Comparison of ENCODE assay signal across 12 cellular contexts in the genomic region with DNA sequence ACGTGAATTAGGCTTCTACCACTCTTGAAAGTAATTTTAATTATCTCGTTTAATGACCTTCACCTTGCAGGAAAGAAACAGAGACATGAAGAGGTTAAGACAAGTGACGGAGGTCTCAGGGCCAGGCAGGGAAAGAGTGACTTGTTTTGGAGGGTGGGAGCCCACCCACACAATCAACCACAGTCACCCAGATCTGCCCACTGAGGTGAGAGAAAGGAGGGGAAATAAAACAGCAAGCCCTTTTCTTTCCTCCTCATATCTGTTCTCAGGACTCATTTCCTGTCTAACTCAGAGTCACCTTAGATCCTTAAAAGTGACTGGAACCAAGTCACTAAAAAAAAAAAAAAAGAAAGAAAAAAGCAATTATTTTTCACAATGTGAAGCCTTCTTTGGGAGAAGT. TPM values are rescaled to one million over a fixed set of nuclear protein-coding genes. Genes with fewer than 3 reads are reported as not detected.
DNase-seq lines count a peak whose midpoint lies in the region; ATAC-seq and TF ChIP-seq lines count a peak whose summit lies in the region.
"Had no signal": no experiment of that assay in that cellular context is flagged by ENCODE, and none has a peak within 500 bp of the region (broad histone marks: within the 10 kb centered on the region; RNA-seq: fewer than 3 reads in every experiment).

No MANE protein-coding gene starts in this region.

- no peak for TF ChIP-seq EP300 in SK-N-SH (IDR thresholded peaks at IDR 0.05; ENCODE audit: borderline replicate concordance in 1 of 2, low read depth in 1 of 2, low read length in 1 of 2)

- H2AFZ ChIP-seq in Loucy (ENCODE audit: low read length), result no peak overlapping the region
- H2AFZ ChIP-seq in hepatocyte, result no peak overlapping the region
- no peak overlapping the region for H2AFZ ChIP-seq in SK-N-SH (ENCODE audit: low read depth)

- H3K36me3 ChIP-seq in Loucy (ENCODE audit: insufficient read depth, low read length) (no peaks in the 10 kb centered on the region), hepatocyte (replicated peaks; ENCODE audit: insufficient read depth, low read depth) (no peaks in the 10 kb centered on the region), SK-N-SH (replicated peaks in 1 of 2; ENCODE audit: control insufficient read depth in 1 of 2, insufficient read depth in 2 of 2, low read length in 1 of 2) (peaks cover 0 to 31% of the 10 kb centered on the region in 2 experiments)

- H3K27me3 ChIP-seq in Loucy (ENCODE audit: insufficient read depth, low read length, poor library complexity, severe bottlenecking) (no peaks in the 10 kb centered on the region), hepatocyte (no peaks in the 10 kb centered on the region), SK-N-SH (ENCODE audit: insufficient read depth) (no peaks in the 10 kb centered on the region)

- TF ChIP-seq RAD21 in SK-N-SH (IDR thresholded peaks at IDR 0.05; ENCODE audit: low read length), result no peak

- H3K27me3 Mint-ChIP-seq in activated naive CD8-positive, alpha-beta T cell, result no peaks in the 10 kb centered on the region

- H4K20me1 ChIP-seq in Loucy (ENCODE audit: insufficient read depth, low read length, poor library complexity, severe bottlenecking) (no peaks in the 10 kb centered on the region), hepatocyte (ENCODE audit: insufficient read depth, poor library complexity, severe bottlenecking) (no peaks in the 10 kb centered on the region), SK-N-SH (ENCODE audit: insufficient read depth) (peaks cover 45% of the 10 kb centered on the region)

- H3K4me2 ChIP-seq in Loucy (ENCODE audit: low read depth, low read length, poor library complexity, severe bottlenecking), result peak overlapping the region; percentile 18
- no peak overlapping the region for H3K4me2 ChIP-seq in hepatocyte
- H3K4me2 ChIP-seq in SK-N-SH, result no peak overlapping the region

- no peaks in the 10 kb centered on the region for H3K9me3 Mint-ChIP-seq in activated naive CD8-positive, alpha-beta T cell (ENCODE audit: low read depth)

- peaks cover 27% of the 10 kb centered on the region for H3K4me1 ChIP-seq in Loucy (ENCODE audit: insufficient read depth, low read length, poor library complexity, severe bottlenecking)
- H3K4me1 ChIP-seq in hepatocyte (ENCODE audit: insufficient read depth), result peaks cover 20% of the 10 kb centered on the region
- H3K4me1 ChIP-seq in SK-N-SH (ENCODE audit: control insufficient read depth in 1 of 2, insufficient read depth in 2 of 2, low read depth in 1 of 2, low read length in 1 of 2), result peaks cover 5 to 73% of the 10 kb centered on the region in 2 experiments; a peak in 3 of 4 replicates

- H3K9me3 ChIP-seq in Loucy (ENCODE audit: insufficient read depth, low read depth, low read length), result no peaks in the 10 kb centered on the region
- no peaks in the 10 kb centered on the region for H3K9me3 ChIP-seq in hepatocyte (ENCODE audit: low read depth)
- H3K9me3 ChIP-seq in SK-N-SH, result no peaks in the 10 kb centered on the region

- POLR2A ChIA-PET in GM10248 (lab: Yijun Ruan, JAX), result no interaction called here
- POLR2A ChIA-PET in SK-N-SH (lab: Yijun Ruan, JAX), result no interaction called here

- H3K9ac ChIP-seq in Loucy (ENCODE audit: low read depth, low read length, poor library complexity, severe bottlenecking), result no peak overlapping the region
- no peak overlapping the region for H3K9ac ChIP-seq in SK-N-SH

- H3F3A ChIP-seq in Loucy (ENCODE audit: low read depth) (no peaks in the 10 kb centered on the region), SK-N-SH (replicated peaks; ENCODE audit: insufficient read depth) (peaks cover 39% of the 10 kb centered on the region)

- no peaks in the 10 kb centered on the region for H3K79me2 ChIP-seq in Loucy (ENCODE audit: insufficient read depth, low read length)
- peaks cover 71% of the 10 kb centered on the region for H3K79me2 ChIP-seq in hepatocyte
- peaks cover 98% of the 10 kb centered on the region for H3K79me2 ChIP-seq in SK-N-SH (ENCODE audit: insufficient read depth)

- H3K27ac Mint-ChIP-seq in activated naive CD8-positive, alpha-beta T cell, result peak overlapping the region; percentile 0

- CTCF ChIA-PET in GM10248 (lab: Yijun Ruan, JAX), result no interaction called here
- CTCF ChIA-PET in SK-N-SH (lab: Yijun Ruan, JAX), result no interaction called here

- H3K36me3 Mint-ChIP-seq in activated naive CD8-positive, alpha-beta T cell, result no peaks in the 10 kb centered on the region

- WGBS in hepatocyte (ENCODE audit: low lambda C conversion rate, missing lambda C conversion rate), result 96% methylated on average over 3 of the region's 3 CpGs
- WGBS in SK-N-SH (ENCODE audit: low lambda C conversion rate), result 90% methylated on average over 3 of the region's 3 CpGs

- H3K27ac ChIP-seq in hepatocyte (peak overlapping the region; percentile 26), SK-N-SH (ENCODE audit: low read depth in 2 of 2, low read length in 1 of 2) (peak overlapping the region in 1 of 2 experiments; percentile 27; a peak in 1 of 4 replicates)
- H3K27ac ChIP-seq: VCaP had no signal

- H3K9me2 ChIP-seq in Loucy (replicated peaks; ENCODE audit: low read depth, low read length) (no peaks in the 10 kb centered on the region), hepatocyte (replicated peaks; ENCODE audit: insufficient read depth) (no peaks in the 10 kb centered on the region), SK-N-SH (no peaks in the 10 kb centered on the region)

- ATAC-seq in stimulated activated naive CD8-positive, alpha-beta T cell treated with anti-CD3 and anti-CD28 coated beads, Interleukin-15, Interleukin-2, amounts not matched to agents 100 U/mL and 50 U/mL, for 24 hours, result peak; percentile 86
- ATAC-seq in HG03354 (IDR thresholded peaks at IDR 0.05; ENCODE audit: poor library complexity, severe bottlenecking, unreplicated experiment), result no peak

- H3K4me1 Mint-ChIP-seq in activated naive CD8-positive, alpha-beta T cell (ENCODE audit: low read depth), result peaks cover 21% of the 10 kb centered on the region

- DNase-seq in hepatocyte (ENCODE audit: low spot score), result no peak
- peak; percentile 39 for DNase-seq in stimulated activated naive CD8-positive, alpha-beta T cell treated with anti-CD3 and anti-CD28 coated beads, Interleukin-15, Interleukin-2, amounts not matched to agents 100 U/mL and 50 U/mL, for 24 hours
- no peak for DNase-seq in GM10248 (ENCODE audit: extremely low spot score)
- DNase-seq in SK-N-SH, result no peak
- DNase-seq: activated effector memory CD4-positive, alpha-beta T cell treated with Interleukin-2 at 50 U/mL for 16 hours; NCI-H1417 treated with DMSO at 0.1 percent for 48 hours; NCI-H526 treated with DMSO at 0.1 percent for 48 hours; SIG-M5 had no signal

- H3K4me3 ChIP-seq in Loucy (ENCODE audit: low read length, poor library complexity, severe bottlenecking) (no peak overlapping the region), hepatocyte (no peak overlapping the region), SK-N-SH (ENCODE audit: low read depth in 2 of 2, low read length in 1 of 2) (no peak overlapping the region)

- H3K4me3 Mint-ChIP-seq in activated naive CD8-positive, alpha-beta T cell, result no peak overlapping the region

- TF ChIP-seq CTCF in Loucy (conservative IDR thresholded peaks at IDR 0.05; ENCODE audit: low read length) (no peak), hepatocyte (IDR thresholded peaks at IDR 0.05; ENCODE audit: poor library complexity) (no peak), GM10248 (IDR thresholded peaks at IDR 0.05; ENCODE audit: control extremely low read depth, extremely low read depth, low read depth, missing control alignments) (no peak), SK-N-SH (IDR thresholded peaks at IDR 0.05) (no peak)

TF ChIP-seq in SK-N-SH, 30 proteins besides CTCF, POLR2A, EP300 and RAD21 (continues in another document):
- TF ChIP-seq RCOR1 (IDR thresholded peaks at IDR 0.05; ENCODE audit: low read length) (no peak), RXRA (IDR thresholded peaks at IDR 0.05; ENCODE audit: borderline replicate concordance, low read depth) (no peak), TCF12 (IDR thresholded peaks at IDR 0.05) (no peak), YY1 (IDR thresholded peaks at IDR 0.05; ENCODE audit: low read depth) (no peak), RFX5 (IDR thresholded peaks at IDR 0.05; ENCODE audit: low read length) (no peak), FOXM1 (IDR thresholded peaks at IDR 0.05; ENCODE audit: low read depth) (no peak), FOSL2 (IDR thresholded peaks at IDR 0.05; ENCODE audit: borderline replicate concordance, low read depth) (no peak), GATA2 (CRISPR knock-in tag; IDR thresholded peaks at IDR 0.05) (no peak), POLR2AphosphoS5 (IDR thresholded peaks at IDR 0.05; ENCODE audit: low read depth, low read length) (no peak), TAF1 (IDR thresholded peaks at IDR 0.05; ENCODE audit: borderline replicate concordance, low read depth, low read length) (no peak), MEF2A (IDR thresholded peaks at IDR 0.05; ENCODE audit: borderline replicate concordance, low read depth) (no peak), GABPA (IDR thresholded peaks at IDR 0.05; ENCODE audit: low read depth) (no peak), EZH2phosphoT487 (IDR thresholded peaks at IDR 0.05; ENCODE audit: borderline replicate concordance, low read depth) (no peak)
- TF ChIP-seq, protein P1, sequence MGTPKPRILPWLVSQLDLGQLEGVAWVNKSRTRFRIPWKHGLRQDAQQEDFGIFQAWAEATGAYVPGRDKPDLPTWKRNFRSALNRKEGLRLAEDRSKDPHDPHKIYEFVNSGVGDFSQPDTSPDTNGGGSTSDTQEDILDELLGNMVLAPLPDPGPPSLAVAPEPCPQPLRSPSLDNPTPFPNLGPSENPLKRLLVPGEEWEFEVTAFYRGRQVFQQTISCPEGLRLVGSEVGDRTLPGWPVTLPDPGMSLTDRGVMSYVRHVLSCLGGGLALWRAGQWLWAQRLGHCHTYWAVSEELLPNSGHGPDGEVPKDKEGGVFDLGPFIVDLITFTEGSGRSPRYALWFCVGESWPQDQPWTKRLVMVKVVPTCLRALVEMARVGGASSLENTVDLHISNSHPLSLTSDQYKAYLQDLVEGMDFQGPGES (IDR thresholded peaks at IDR 0.05; ENCODE audit: low read depth, low read length), result no peak
- TF ChIP-seq, protein P2, sequence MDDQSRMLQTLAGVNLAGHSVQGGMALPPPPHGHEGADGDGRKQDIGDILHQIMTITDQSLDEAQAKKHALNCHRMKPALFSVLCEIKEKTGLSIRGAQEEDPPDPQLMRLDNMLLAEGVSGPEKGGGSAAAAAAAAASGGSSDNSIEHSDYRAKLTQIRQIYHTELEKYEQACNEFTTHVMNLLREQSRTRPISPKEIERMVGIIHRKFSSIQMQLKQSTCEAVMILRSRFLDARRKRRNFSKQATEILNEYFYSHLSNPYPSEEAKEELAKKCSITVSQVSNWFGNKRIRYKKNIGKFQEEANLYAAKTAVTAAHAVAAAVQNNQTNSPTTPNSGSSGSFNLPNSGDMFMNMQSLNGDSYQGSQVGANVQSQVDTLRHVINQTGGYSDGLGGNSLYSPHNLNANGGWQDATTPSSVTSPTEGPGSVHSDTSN (IDR thresholded peaks at IDR 0.05), result no peak

RNA-seq across cellular contexts. Expression of a gene that starts 26.8 kb away (rescaled TPM):
- total RNA-seq in hepatocyte, result 36.5 and 38.4 TPM in 2 replicates
- polyA plus RNA-seq in hepatocyte (7.9 TPM in 2 replicates), SK-N-SH (2012; rRNA removed) (43.8 and 60.4 TPM in 2 replicates)
- polyA plus RNA-seq in SK-N-SH (2012; cell fraction: cytosol; rRNA removed), result 52.8 and 56.2 TPM in 2 replicates
- polyA plus RNA-seq in SK-N-SH (2012; cell fraction: nucleus; rRNA removed), result 38.6 and 73.5 TPM in 2 replicates
